Comparison of ENCODE assay signal across 8 cellular contexts in the genomic region with DNA sequence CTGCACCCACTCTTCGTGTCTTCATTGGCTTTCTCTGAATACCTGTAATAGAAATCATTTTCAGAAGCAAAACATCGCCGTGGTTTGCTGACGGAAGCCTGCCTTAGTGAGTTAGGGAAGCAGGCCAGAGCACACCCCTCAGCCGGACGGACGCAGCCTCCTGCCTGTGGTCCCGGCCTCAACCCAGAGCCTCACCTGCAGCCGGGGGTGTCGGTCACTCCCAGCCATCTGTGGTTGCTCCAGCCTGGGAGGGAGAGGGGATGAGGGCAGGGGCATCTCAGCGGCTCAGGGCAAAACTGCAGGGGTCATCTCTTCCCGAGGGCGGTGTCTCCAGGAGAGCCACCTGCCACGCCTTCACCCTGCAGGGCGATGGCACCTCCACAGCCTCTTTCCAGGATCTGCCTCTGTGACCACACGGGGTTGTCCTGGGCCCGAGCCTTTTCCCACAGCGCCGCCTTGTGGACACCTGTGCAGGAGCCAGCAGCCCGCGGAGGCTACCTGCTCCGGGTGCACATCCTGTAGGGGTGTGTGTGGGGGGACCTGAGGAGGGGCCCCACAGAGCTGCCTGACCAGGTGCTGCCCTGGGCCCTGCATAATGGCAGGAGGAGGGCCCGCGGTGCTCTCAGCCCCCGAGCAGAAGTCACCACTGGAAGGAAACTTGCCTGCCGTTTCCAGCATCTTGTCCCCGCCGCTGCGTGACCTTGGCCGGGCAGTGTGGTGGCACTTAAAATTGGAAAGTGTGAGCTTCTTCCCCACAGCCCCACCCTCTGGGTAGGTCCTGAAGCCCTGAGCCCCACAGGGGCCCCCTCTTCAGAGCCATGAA. TPM values are rescaled to one million over a fixed set of nuclear protein-coding genes. Genes with fewer than 3 reads are reported as not detected.
DNase-seq lines count a peak whose midpoint lies in the region; ATAC-seq, FAIRE-seq and TF ChIP-seq lines count a peak whose summit lies in the region.

No MANE protein-coding gene starts in this region.

- peak; percentile 84 for ATAC-seq in HG03342 (IDR thresholded peaks at IDR 0.05; ENCODE audit: unreplicated experiment)
- ATAC-seq in stimulated activated naive CD8-positive, alpha-beta T cell treated with anti-CD3 and anti-CD28 coated beads, Interleukin-15, amount 100 ng/mL, for 72 hours = peak; percentile 94

- H3K4me3 ChIP-seq in OCI-LY1 (ENCODE audit: low read depth, low read length, poor library complexity, severe bottlenecking) = no peak overlapping the region
- H3K4me3 ChIP-seq in esophagus squamous epithelium = no peak overlapping the region

- H3K4me1 Mint-ChIP-seq in nephron progenitor cell = peaks cover 6% of the 10 kb centered on the region
- H3K4me1 Mint-ChIP-seq in stimulated activated naive CD8-positive, alpha-beta T cell treated with anti-CD3 and anti-CD28 coated beads, Interleukin-15, amount 100 ng/mL, for 72 hours = peaks cover 36% of the 10 kb centered on the region

- H3K9me3 ChIP-seq in OCI-LY1 (ENCODE audit: low read length) = no peaks in the 10 kb centered on the region
- H3K9me3 ChIP-seq in esophagus squamous epithelium = no peaks in the 10 kb centered on the region

- no peak overlapping the region for H3K4me2 ChIP-seq in OCI-LY1 (ENCODE audit: low read length)

- no peaks in the 10 kb centered on the region for H3K9me3 Mint-ChIP-seq in nephron progenitor cell
- H3K9me3 Mint-ChIP-seq in stimulated activated naive CD8-positive, alpha-beta T cell treated with anti-CD3 and anti-CD28 coated beads, Interleukin-15, amount 100 ng/mL, for 72 hours = no peaks in the 10 kb centered on the region

- H3K9ac ChIP-seq in OCI-LY1 (ENCODE audit: low read length) = no peak overlapping the region

- no peak overlapping the region for H2AFZ ChIP-seq in OCI-LY1 (ENCODE audit: low read length)

- H3K4me1 ChIP-seq in OCI-LY1 (ENCODE audit: insufficient read depth, low read length, severe bottlenecking) (no peaks in the 10 kb centered on the region), esophagus squamous epithelium (peaks cover 4 to 23% (median 6%) of the 10 kb centered on the region in 3 donors)

- DNase-seq in C1 segment of cervical spinal cord (lab: John Stamatoyannopoulos, UW) (peak in 11 of 14 donors; percentile 16 to 77 (median 50)), GM19239 (ENCODE audit: insufficient read length, low spot score) (peak; percentile 96), esophagus squamous epithelium (lab: John Stamatoyannopoulos, UW) (no peak), nephron progenitor cell (peak; percentile 89)
- peak; percentile 89 for DNase-seq in activated T-cell treated with anti-CD3 and anti-CD28 coated beads, Interleukin-2, amount 50 U/mL, for 1 hour
- DNase-seq in stimulated activated naive CD8-positive, alpha-beta T cell treated with anti-CD3 and anti-CD28 coated beads, Interleukin-15, amount 100 ng/mL, for 72 hours = peak; percentile 78 to 80

- no peak for TF ChIP-seq POLR2A in esophagus squamous epithelium (IDR thresholded peaks at IDR 0.05)

- intact Hi-C loops in esophagus squamous epithelium (cut with DNase I) = loop anchor here (5.0 kb wide), 1 partner anchor 72 kb away; a partner anchor contains a TSS

- H3K27ac ChIP-seq in OCI-LY1 (ENCODE audit: low read depth, low read length, poor library complexity, severe bottlenecking) (no peak overlapping the region), esophagus squamous epithelium (peak overlapping the region in 1 of 4 donors; percentile 10)

- H3F3A ChIP-seq in OCI-LY1 (ENCODE audit: insufficient read depth, low read length) = no peaks in the 10 kb centered on the region

- WGBS in esophagus squamous epithelium, 2 donors = 76 to 79% methylated on average over 4 of the region's 30 CpGs

- peak; percentile 87 for FAIRE-seq in GM19239 (lab: Jason Lieb, UNC)

- H4K20me1 ChIP-seq in OCI-LY1 (ENCODE audit: insufficient read depth, low read length) = no peaks in the 10 kb centered on the region

- peak; percentile 94 for TF ChIP-seq CTCF in OCI-LY1 (IDR thresholded peaks at IDR 0.05; ENCODE audit: low read length)
- peak; percentile 88 to 95 (median 92) for TF ChIP-seq CTCF in esophagus squamous epithelium (IDR thresholded peaks at IDR 0.05)
- peak; percentile 87 for TF ChIP-seq CTCF in nephron progenitor cell (IDR thresholded peaks at IDR 0.05)

- H3K27me3 Mint-ChIP-seq in nephron progenitor cell (ENCODE audit: low read depth, poor library complexity) = no peaks in the 10 kb centered on the region
- no peaks in the 10 kb centered on the region for H3K27me3 Mint-ChIP-seq in stimulated activated naive CD8-positive, alpha-beta T cell treated with anti-CD3 and anti-CD28 coated beads, Interleukin-15, amount 100 ng/mL, for 72 hours

- no peaks in the 10 kb centered on the region for H3K9me2 ChIP-seq in OCI-LY1 (ENCODE audit: low read depth, low read length)

- peaks cover 36% of the 10 kb centered on the region for H3K36me3 Mint-ChIP-seq in nephron progenitor cell (ENCODE audit: low read depth)

- H3K27me3 ChIP-seq in OCI-LY1 (ENCODE audit: insufficient read depth, low read length) (no peaks in the 10 kb centered on the region), esophagus squamous epithelium (no peaks in the 10 kb centered on the region)

- no peak overlapping the region for H3K27ac Mint-ChIP-seq in nephron progenitor cell
- no peak overlapping the region for H3K27ac Mint-ChIP-seq in stimulated activated naive CD8-positive, alpha-beta T cell treated with anti-CD3 and anti-CD28 coated beads, Interleukin-15, amount 100 ng/mL, for 72 hours

- H3K36me3 ChIP-seq in OCI-LY1 (ENCODE audit: insufficient read depth, low read length) (peaks cover 44% of the 10 kb centered on the region), esophagus squamous epithelium (peaks cover 16 to 99% (median 48%) of the 10 kb centered on the region in 3 donors)

- no peaks in the 10 kb centered on the region for H3K79me2 ChIP-seq in OCI-LY1 (ENCODE audit: insufficient read depth, low read length)

- H3K4me3 Mint-ChIP-seq in nephron progenitor cell = no peak overlapping the region
- no peak overlapping the region for H3K4me3 Mint-ChIP-seq in stimulated activated naive CD8-positive, alpha-beta T cell treated with anti-CD3 and anti-CD28 coated beads, Interleukin-15, amount 100 ng/mL, for 72 hours

RNA-seq across cellular contexts. Expression of a gene that starts 21.6 kb away (rescaled TPM):
- total RNA-seq in esophagus squamous epithelium = 10 to 100 TPM; 11.2 to 32.8 (median 23.8) TPM
